Comparison of ENCODE assay signal across 8 cellular contexts in the genomic region with DNA sequence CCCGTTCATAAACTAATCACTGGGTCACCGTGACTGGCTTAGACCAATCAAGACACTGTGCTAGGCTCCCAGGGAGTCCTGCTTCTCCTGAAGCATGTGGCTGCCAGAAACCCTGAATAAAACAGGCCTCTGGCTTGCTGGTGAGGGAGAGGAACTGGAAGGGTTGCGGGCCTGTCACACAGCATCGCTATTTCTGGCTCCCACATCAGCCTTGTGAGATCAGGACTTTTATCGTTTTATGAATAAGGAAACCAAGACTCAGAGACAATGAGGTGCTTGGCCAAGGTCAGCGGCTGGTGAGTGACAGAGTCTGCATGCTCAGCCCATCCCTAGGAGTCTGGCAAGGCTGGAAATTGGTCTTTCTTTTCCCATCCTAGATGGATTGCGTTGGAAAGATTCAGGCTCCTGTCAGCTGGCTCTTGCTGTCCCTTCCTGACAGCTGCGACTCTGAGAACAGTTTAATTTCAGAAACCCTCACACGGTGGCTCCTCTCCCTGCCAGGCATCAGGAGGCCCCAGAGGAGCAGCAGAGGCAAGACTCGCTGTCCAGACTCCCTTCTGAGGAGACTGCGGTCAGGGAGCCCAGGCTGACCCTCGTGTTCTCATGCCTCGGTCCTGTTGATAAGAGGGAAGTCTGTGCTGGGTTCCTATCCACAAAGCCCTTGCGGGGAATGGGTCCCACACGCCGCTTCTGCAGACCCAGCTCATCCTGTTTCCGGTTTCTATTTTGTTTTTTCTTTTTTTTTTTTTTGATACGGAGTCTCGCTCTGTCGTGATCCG.
DNase-seq lines count a peak whose midpoint lies in the region; ATAC-seq, FAIRE-seq and TF ChIP-seq lines count a peak whose summit lies in the region.

No MANE protein-coding gene starts in this region.

- no peak for TF ChIP-seq EP300 in GM12878 (IDR thresholded peaks at IDR 0.05; ENCODE audit: borderline replicate concordance in 1 of 2, control insufficient read depth in 1 of 2, low read depth in 2 of 2, low read length in 2 of 2)

- DNase-seq in GM12878 (ENCODE audit: low read depth, low spot score) (no peak), germinal center (ENCODE audit: low spot score) (no peak), neural progenitor cell (ENCODE audit: low spot score) (no peak), endothelial cell (ENCODE audit: low spot score) (no peak)
- DNase-seq in naive thymus-derived CD4-positive, alpha-beta T cell, result peak in 1 of 9 donors; percentile 17

- H3K79me2 ChIP-seq in GM12878 (ENCODE audit: control insufficient read depth, insufficient read depth, low read length) (no peaks in the 10 kb centered on the region), neural progenitor cell (ENCODE audit: low read depth) (no peaks in the 10 kb centered on the region)

- H3F3A ChIP-seq in neural progenitor cell (ENCODE audit: low read depth), result peaks cover 2% of the 10 kb centered on the region

- no peaks in the 10 kb centered on the region for H3K36me3 ChIP-seq in BLaER1 treated with 17β-estradiol and CSF1 and Interleukin-3, amounts not matched to agents 10 nM and 100 nM
- H3K36me3 ChIP-seq in GM12878 (ENCODE audit: control insufficient read depth in 2 of 2, insufficient read depth in 2 of 2, low read length in 1 of 2) (no peaks in the 10 kb centered on the region), neural progenitor cell (no peaks in the 10 kb centered on the region)
- H3K36me3 ChIP-seq in naive thymus-derived CD4-positive, alpha-beta T cell (ENCODE audit: control insufficient read depth in 2 of 3, insufficient read depth in 3 of 3, low read length in 3 of 3), result no peaks in the 10 kb centered on the region

- in situ Hi-C loops in GM12878 (cut with MboI), result no loop called here

- RAD21 ChIA-PET in GM12878 (lab: Charles Lee; ENCODE audit: unreplicated experiment), result interaction anchor here (1.5 kb wide), 1 partner anchor 283 kb away, joined by 4 read pairs; no protein-coding TSS in a partner anchor

- H3K4me1 Mint-ChIP-seq in naive thymus-derived CD4-positive, alpha-beta T cell, result peaks cover 32 to 61% (median 43%) of the 10 kb centered on the region in 7 donors
- H3K4me1 Mint-ChIP-seq in neural progenitor cell (peaks cover 5% of the 10 kb centered on the region), endothelial cell (ENCODE audit: unreplicated experiment) (no peaks in the 10 kb centered on the region)

- peak overlapping the region; percentile 75 to 94 (median 86) for H3K4me3 Mint-ChIP-seq in naive thymus-derived CD4-positive, alpha-beta T cell
- H3K4me3 Mint-ChIP-seq in neural progenitor cell (no peak overlapping the region), endothelial cell (ENCODE audit: unreplicated experiment) (no peak overlapping the region)

- no peaks in the 10 kb centered on the region for H3K27me3 ChIP-seq in BLaER1 treated with 17β-estradiol and CSF1 and Interleukin-3, amounts not matched to agents 10 nM and 100 nM
- H3K27me3 ChIP-seq in GM12878 (replicated peaks in 1 of 2; ENCODE audit: control insufficient read depth in 2 of 2, insufficient read depth in 2 of 2, low read length in 1 of 2) (no peaks in the 10 kb centered on the region; a peak in 1 of 4 replicates), neural progenitor cell (no peaks in the 10 kb centered on the region)
- no peaks in the 10 kb centered on the region for H3K27me3 ChIP-seq in naive thymus-derived CD4-positive, alpha-beta T cell (ENCODE audit: control insufficient read depth in 2 of 2, insufficient read depth in 2 of 2, low read length in 2 of 2)

- peak overlapping the region; percentile 77 to 96 (median 92) for H3K27ac Mint-ChIP-seq in naive thymus-derived CD4-positive, alpha-beta T cell
- H3K27ac Mint-ChIP-seq in neural progenitor cell, result no peak overlapping the region
- no peak overlapping the region for H3K27ac Mint-ChIP-seq in endothelial cell (ENCODE audit: unreplicated experiment)

- peak overlapping the region; percentile 37 to 65 (median 59); a peak in 20 of 22 replicates for H3K9ac ChIP-seq in BLaER1 treated with 17β-estradiol and CSF1 and Interleukin-3, amounts not matched to agents 10 nM and 100 nM
- H3K9ac ChIP-seq in GM12878 (ENCODE audit: control insufficient read depth, insufficient read depth, low read length), result no peak overlapping the region
- H3K9ac ChIP-seq in neural progenitor cell, result no peak overlapping the region

- H3K9me3 ChIP-seq in BLaER1 treated with 17β-estradiol and CSF1 and Interleukin-3, amounts not matched to agents 10 nM and 100 nM (replicated peaks in 1 of 11), result peaks cover 17 to 33% (median 26%) of the 10 kb centered on the region in 11 experiments
- no peaks in the 10 kb centered on the region; the same call in 2 of the 3 replicates for H3K9me3 ChIP-seq in GM12878 (replicated peaks; ENCODE audit: control insufficient read depth, insufficient read depth, low read length)
- H3K9me3 ChIP-seq in naive thymus-derived CD4-positive, alpha-beta T cell (ENCODE audit: control insufficient read depth in 2 of 3, low read length in 3 of 3), result no peaks in the 10 kb centered on the region
- no peaks in the 10 kb centered on the region for H3K9me3 ChIP-seq in neural progenitor cell (ENCODE audit: low read depth)

- SMC1A ChIA-PET in GM12878 (lab: Charles Lee; ENCODE audit: uncharacterized antibody, unreplicated experiment), result interaction anchor here (1.1 to 1.6 kb wide), 6 partner anchors 9 to 308 kb away, joined by 3 to 4 read pairs (median 4); no protein-coding TSS in a partner anchor

- POLR2A ChIA-PET in GM12878 (lab: Charles Lee), result no interaction called here
- POLR2A ChIA-PET in naive thymus-derived CD4-positive, alpha-beta T cell (lab: Charles Lee), result no interaction called here

- 9% methylated on average over 16 of the region's 21 CpGs for WGBS in GM12878 (ENCODE audit: insufficient coverage, insufficient replicate concordance, low lambda C conversion rate, missing lambda C conversion rate)

- peaks cover 0 to 5% (median 0%) of the 10 kb centered on the region in 5 donors for H3K27me3 Mint-ChIP-seq in naive thymus-derived CD4-positive, alpha-beta T cell
- H3K27me3 Mint-ChIP-seq in neural progenitor cell (ENCODE audit: insufficient read depth, low read depth) (peaks cover 10% of the 10 kb centered on the region), endothelial cell (ENCODE audit: unreplicated experiment) (peaks cover 8% of the 10 kb centered on the region)

- no TSS peak for BruUV-seq in GM12878 (replicated peaks; lab: Mats Ljungman, UMichigan)

- peaks cover 0 to 11% (median 8%) of the 10 kb centered on the region in 5 donors for H3K36me3 Mint-ChIP-seq in naive thymus-derived CD4-positive, alpha-beta T cell
- no peaks in the 10 kb centered on the region for H3K36me3 Mint-ChIP-seq in neural progenitor cell
- H3K36me3 Mint-ChIP-seq in endothelial cell (ENCODE audit: low read depth, unreplicated experiment), result peaks cover 8% of the 10 kb centered on the region

- TF ChIP-seq RAD21 in GM12878 (IDR thresholded peaks at IDR 0.05; ENCODE audit: insufficient read depth, low read depth, low read length), result no peak

- peak overlapping the region; percentile 4 to 46 (median 26); a peak in 11 of 20 replicates for H3K4me3 ChIP-seq in BLaER1 treated with 17β-estradiol and CSF1 and Interleukin-3, amounts not matched to agents 10 nM and 100 nM
- no peak overlapping the region for H3K4me3 ChIP-seq in GM12878
- H3K4me3 ChIP-seq in naive thymus-derived CD4-positive, alpha-beta T cell (ENCODE audit: low read length), result peak overlapping the region; percentile 45
- H3K4me3 ChIP-seq in neural progenitor cell, result no peak overlapping the region

- peaks cover 0 to 14% (median 5%) of the 10 kb centered on the region in 11 donors for H3K9me3 Mint-ChIP-seq in naive thymus-derived CD4-positive, alpha-beta T cell
- H3K9me3 Mint-ChIP-seq in neural progenitor cell (peaks cover 25% of the 10 kb centered on the region), endothelial cell (ENCODE audit: unreplicated experiment) (peaks cover 6% of the 10 kb centered on the region)

- ATAC-seq in HG02610 (IDR thresholded peaks at IDR 0.05; ENCODE audit: unreplicated experiment) (peak; percentile 80), GM12878 (peak; percentile 75), GM18498 (IDR thresholded peaks at IDR 0.05; ENCODE audit: unreplicated experiment) (no peak)
- ATAC-seq in naive thymus-derived CD4-positive, alpha-beta T cell, result peak; percentile 56

- peak overlapping the region in 10 of 11 experiments; percentile 29 to 76 (median 64); a peak in 20 of 22 replicates for H3K27ac ChIP-seq in BLaER1 treated with 17β-estradiol and CSF1 and Interleukin-3, amounts not matched to agents 10 nM and 100 nM
- H3K27ac ChIP-seq in GM12878 (ENCODE audit: control insufficient read depth, insufficient read depth), result peak overlapping the region; percentile 29
- H3K27ac ChIP-seq in naive thymus-derived CD4-positive, alpha-beta T cell (ENCODE audit: low read depth, low read length), result peak overlapping the region; percentile 32
- H3K27ac ChIP-seq in neural progenitor cell, result no peak overlapping the region

- intact Hi-C loops in GM12878 (cut with micrococcal nuclease; ENCODE audit: unreplicated experiment), result loop anchor here (5.0 kb wide), 1 partner anchor 47 kb away; no protein-coding TSS in a partner anchor
- intact Hi-C loops in naive thymus-derived CD4-positive, alpha-beta T cell (cut with micrococcal nuclease), result loop anchor here (1.0 to 5.0 kb wide), 6 partner anchors 13 to 262 kb away; partner anchors contain the start of gene ADAM17 (in 1 of the 2)

- peaks cover 18 to 29% (median 19%) of the 10 kb centered on the region in 10 experiments for H3K4me1 ChIP-seq in BLaER1 treated with 17β-estradiol and CSF1 and Interleukin-3, amounts not matched to agents 10 nM and 100 nM
- H3K4me1 ChIP-seq in GM12878 (ENCODE audit: control insufficient read depth, insufficient read depth, low read length) (peaks cover 7% of the 10 kb centered on the region), neural progenitor cell (no peaks in the 10 kb centered on the region)
- H3K4me1 ChIP-seq in naive thymus-derived CD4-positive, alpha-beta T cell (ENCODE audit: control insufficient read depth in 2 of 2, insufficient read depth in 2 of 2, low read length in 2 of 2), result peaks cover 32 to 42% of the 10 kb centered on the region in 2 donors

- no peak for TF ChIP-seq POLR2A in GM12878 (IDR thresholded peaks at IDR 0.05; ENCODE audit: low read depth, low read length)

- H3K4me2 ChIP-seq in BLaER1 treated with 17β-estradiol and CSF1 and Interleukin-3, amounts not matched to agents 10 nM and 100 nM, result peak overlapping the region; percentile 67 to 80 (median 73)
- peak overlapping the region; percentile 39 for H3K4me2 ChIP-seq in GM12878 (ENCODE audit: control insufficient read depth, insufficient read depth)
- H3K4me2 ChIP-seq in neural progenitor cell, result no peak overlapping the region

- FAIRE-seq in GM12878 (lab: Jason Lieb, UNC), result no peak

- H2AFZ ChIP-seq in GM12878 (ENCODE audit: control insufficient read depth, low read depth, low read length) (peak overlapping the region; percentile 37), neural progenitor cell (replicated peaks) (no peak overlapping the region)

- CTCF ChIA-PET in GM12878 (lab: Yijun Ruan, JAX), result interaction anchor here (0.6 kb wide), 1 partner anchor 85 kb away, joined by 3 read pairs; no protein-coding TSS in a partner anchor
- CTCF ChIA-PET in naive thymus-derived CD4-positive, alpha-beta T cell (lab: Charles Lee), result interaction anchor here (0.6 kb wide), 1 partner anchor 43 kb away, joined by 4 read pairs; no protein-coding TSS in a partner anchor

- H4K20me1 ChIP-seq in BLaER1 treated with 17β-estradiol and CSF1 and Interleukin-3, amounts not matched to agents 10 nM and 100 nM, result no peaks in the 10 kb centered on the region
- H4K20me1 ChIP-seq in GM12878 (ENCODE audit: control insufficient read depth, insufficient read depth) (no peaks in the 10 kb centered on the region), neural progenitor cell (ENCODE audit: low read depth) (no peaks in the 10 kb centered on the region)

- TF ChIP-seq CTCF in GM12878 (IDR thresholded peaks at IDR 0.05 in 2 of 3, conservative IDR thresholded peaks at IDR 0.05 in 1 of 3; ENCODE audit: control insufficient read depth in 2 of 3, extremely low read depth in 1 of 3, insufficient read depth in 1 of 3, low read depth in 3 of 3, low read length in 3 of 3) (no peak), neural progenitor cell (IDR thresholded peaks at IDR 0.05) (no peak), endothelial cell (IDR thresholded peaks at IDR 0.05; ENCODE audit: unreplicated experiment) (no peak)

Comparison
In these comparisons a context has a peak if more than half of its experiments do, and no peak if none do; other contexts are left out.
1. H3K4me3 ChIP-seq: peak in BLaER1 treated with 17β-estradiol and CSF1 and Interleukin-3, amounts not matched to agents 10 nM and 100 nM (10 of 10) and naive thymus-derived CD4-positive, alpha-beta T cell (single experiment); none in GM12878 (single experiment) and neural progenitor cell (single experiment).
2. H3K9ac ChIP-seq: peak in BLaER1 treated with 17β-estradiol and CSF1 and Interleukin-3, amounts not matched to agents 10 nM and 100 nM (11 of 11); none in GM12878 (single experiment) and neural progenitor cell (single experiment).
3. H3K27ac Mint-ChIP-seq: peak in naive thymus-derived CD4-positive, alpha-beta T cell (9 of 9); none in neural progenitor cell (single experiment) and endothelial cell (single experiment).
4. H3K4me3 Mint-ChIP-seq: peak in naive thymus-derived CD4-positive, alpha-beta T cell (10 of 10); none in neural progenitor cell (single experiment) and endothelial cell (single experiment).